In genomic region chr19:40443131-40443929, GRCh38 we compare ENCODE assay signal across 1 cellular context.
TF ChIP-seq lines count a peak whose summit lies in the region.

No MANE protein-coding gene starts in this region.

TF ChIP-seq in HEK293, 187 proteins besides CTCF, POLR2A, EP300 and RAD21 (continued from another document):
- TF ChIP-seq, protein P1, sequence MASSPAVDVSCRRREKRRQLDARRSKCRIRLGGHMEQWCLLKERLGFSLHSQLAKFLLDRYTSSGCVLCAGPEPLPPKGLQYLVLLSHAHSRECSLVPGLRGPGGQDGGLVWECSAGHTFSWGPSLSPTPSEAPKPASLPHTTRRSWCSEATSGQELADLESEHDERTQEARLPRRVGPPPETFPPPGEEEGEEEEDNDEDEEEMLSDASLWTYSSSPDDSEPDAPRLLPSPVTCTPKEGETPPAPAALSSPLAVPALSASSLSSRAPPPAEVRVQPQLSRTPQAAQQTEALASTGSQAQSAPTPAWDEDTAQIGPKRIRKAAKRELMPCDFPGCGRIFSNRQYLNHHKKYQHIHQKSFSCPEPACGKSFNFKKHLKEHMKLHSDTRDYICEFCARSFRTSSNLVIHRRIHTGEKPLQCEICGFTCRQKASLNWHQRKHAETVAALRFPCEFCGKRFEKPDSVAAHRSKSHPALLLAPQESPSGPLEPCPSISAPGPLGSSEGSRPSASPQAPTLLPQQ (tag by site-specific recombination; IDR thresholded peaks at IDR 0.05), result peak; percentile 27; the same call in 1 of the 2 replicates
- TF ChIP-seq ZNF132 (tag by site-specific recombination; IDR thresholded peaks at IDR 0.05; ENCODE audit: borderline replicate concordance) (no peak), ZBTB48 (tag by site-specific recombination; IDR thresholded peaks at IDR 0.05) (peak; percentile 19), ZNF114 (tag by site-specific recombination; IDR thresholded peaks at IDR 0.05) (no peak), ZNF530 (tag by site-specific recombination; IDR thresholded peaks at IDR 0.05; ENCODE audit: low read depth) (no peak), ZNF157 (tag by site-specific recombination; IDR thresholded peaks at IDR 0.05) (peak; percentile 61; the same call in 1 of the 2 replicates), ZBTB10 (tag by site-specific recombination; IDR thresholded peaks at IDR 0.05) (peak; percentile 97), ZNF585B (tag by site-specific recombination; IDR thresholded peaks at IDR 0.05) (no peak), ZNF341 (tag by site-specific recombination; IDR thresholded peaks at IDR 0.05; ENCODE audit: low read depth) (peak; percentile 95), ZNF2 (tag by site-specific recombination; IDR thresholded peaks at IDR 0.05) (peak; percentile 62), HOXC10 (CRISPR knock-in tag; IDR thresholded peaks at IDR 0.05) (no peak), SP7 (tag by site-specific recombination; IDR thresholded peaks at IDR 0.05) (peak; percentile 71), ZNF266 (tag by site-specific recombination; IDR thresholded peaks at IDR 0.05; ENCODE audit: low read depth) (no peak), ZBTB49 (tag by site-specific recombination; IDR thresholded peaks at IDR 0.05; ENCODE audit: low read depth) (no peak), ZNF624 (tag by site-specific recombination; IDR thresholded peaks at IDR 0.05) (no peak), SCRT1 (tag by site-specific recombination; IDR thresholded peaks at IDR 0.05; ENCODE audit: borderline replicate concordance) (no peak), ZBTB6 (tag by site-specific recombination; IDR thresholded peaks at IDR 0.05) (peak; percentile 77)
- TF ChIP-seq, protein P2, sequence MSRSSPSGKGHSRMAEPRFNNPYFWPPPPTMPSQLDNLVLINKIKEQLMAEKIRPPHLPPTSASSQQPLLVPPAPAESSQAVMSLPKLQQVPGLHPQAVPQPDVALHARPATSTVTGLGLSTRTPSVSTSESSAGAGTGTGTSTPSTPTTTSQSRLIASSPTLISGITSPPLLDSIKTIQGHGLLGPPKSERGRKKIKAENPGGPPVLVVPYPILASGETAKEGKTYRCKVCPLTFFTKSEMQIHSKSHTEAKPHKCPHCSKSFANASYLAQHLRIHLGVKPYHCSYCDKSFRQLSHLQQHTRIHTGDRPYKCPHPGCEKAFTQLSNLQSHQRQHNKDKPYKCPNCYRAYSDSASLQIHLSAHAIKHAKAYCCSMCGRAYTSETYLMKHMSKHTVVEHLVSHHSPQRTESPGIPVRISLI (tag by site-specific recombination; IDR thresholded peaks at IDR 0.05), result no peak
TF ChIP-seq in HEK293: peak in this region for 84.
